Comparison of ENCODE assay signal across 8 cellular contexts in the genomic region with DNA sequence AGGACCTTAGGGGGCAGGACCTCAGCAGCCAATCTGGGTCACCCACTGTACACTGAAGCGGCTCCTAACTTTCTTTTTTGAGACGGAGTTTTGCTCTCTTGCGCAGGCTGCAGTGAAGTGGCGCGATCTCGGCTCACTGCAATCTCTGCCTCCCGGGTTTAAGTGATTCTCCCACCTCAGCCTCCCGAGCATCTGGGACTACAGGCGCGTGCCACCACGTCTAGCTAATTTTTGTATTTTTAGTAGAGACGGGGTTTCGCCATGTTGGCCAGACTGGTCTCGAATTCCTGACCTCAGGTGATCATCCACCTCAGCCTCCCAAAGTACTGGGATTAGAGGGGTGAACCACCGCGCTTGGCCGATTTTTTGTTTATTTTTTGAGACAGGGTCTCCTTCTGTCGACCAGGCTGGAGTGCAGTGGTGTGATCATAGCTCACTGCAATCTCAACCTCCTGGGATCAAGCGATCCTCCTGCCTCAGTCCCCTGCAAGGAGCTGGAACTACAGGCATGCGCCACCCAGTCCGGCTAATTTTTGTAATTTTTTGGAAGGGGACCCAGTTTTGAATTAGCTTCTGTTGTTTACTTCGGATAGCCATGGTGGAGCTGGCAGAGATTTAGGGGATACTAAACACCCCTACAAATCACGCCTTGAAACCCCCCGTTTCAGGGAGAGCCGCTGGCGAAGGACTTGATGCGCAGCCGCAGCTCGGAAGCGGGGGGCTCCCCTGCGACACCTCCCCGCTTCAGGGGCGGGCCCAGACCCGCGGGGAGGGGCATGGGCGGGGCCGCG. TPM values are rescaled to one million over a fixed set of nuclear protein-coding genes. Genes with fewer than 3 reads are reported as not detected.
DNase-seq lines count a peak whose midpoint lies in the region; ATAC-seq, FAIRE-seq and TF ChIP-seq lines count a peak whose summit lies in the region.

No MANE protein-coding gene starts in this region.

- dilution Hi-C loops in keratinocyte (cut with MboI; ENCODE audit: extremely low pct_ligation_motif_present, low sequenced_read_pairs) = no loop called here

- H3K27me3 ChIP-seq in adipocyte (replicated peaks; ENCODE audit: control insufficient read depth, insufficient read depth, low read length) (peaks cover 4% of the 10 kb centered on the region), keratinocyte (ENCODE audit: control insufficient read depth, extremely low read depth, insufficient read depth, low read length) (no peaks in the 10 kb centered on the region), thoracic aorta (replicated peaks; ENCODE audit: insufficient read depth) (no peaks in the 10 kb centered on the region)

- H3K4me3 ChIP-seq in adipocyte (ENCODE audit: low read length) (peak overlapping the region; percentile 99), keratinocyte (ENCODE audit: control insufficient read depth in 2 of 3, extremely low read depth in 1 of 3, insufficient read depth in 2 of 3, low read depth in 1 of 3, low read length in 3 of 3) (peak overlapping the region; percentile 94 to 97 (median 95)), thoracic aorta (peak overlapping the region; percentile 99)

- FAIRE-seq in keratinocyte (lab: Jason Lieb, UNC) = no peak

- peak overlapping the region; percentile 64 for H2AFZ ChIP-seq in keratinocyte (ENCODE audit: control insufficient read depth, low read length)

- H3K9me3 ChIP-seq in adipocyte (ENCODE audit: control insufficient read depth, low read length) (no peaks in the 10 kb centered on the region), keratinocyte (ENCODE audit: control insufficient read depth, low read depth, low read length) (no peaks in the 10 kb centered on the region), thoracic aorta (no peaks in the 10 kb centered on the region)

- H3K79me2 ChIP-seq in keratinocyte (ENCODE audit: control insufficient read depth, insufficient read depth, low read length) = peaks cover 35% of the 10 kb centered on the region

- H3K4me1 ChIP-seq in adipocyte (ENCODE audit: control insufficient read depth, insufficient read depth, low read length) (peaks cover 30% of the 10 kb centered on the region), keratinocyte (ENCODE audit: control insufficient read depth, extremely low read depth, insufficient read depth, low read length) (peaks cover 24% of the 10 kb centered on the region), thoracic aorta (ENCODE audit: control insufficient read depth in 1 of 2, low read depth in 2 of 2) (peaks cover 11 to 28% of the 10 kb centered on the region in 2 donors)

- no peak for TF ChIP-seq CTCF in keratinocyte (optimal IDR thresholded peaks at IDR 0.05 in 1 of 3, IDR thresholded peaks at IDR 0.05 in 1 of 3, conservative IDR thresholded peaks at IDR 0.05 in 1 of 3; ENCODE audit: extremely low read depth in 1 of 3, insufficient read depth in 2 of 3, low read length in 3 of 3)
- TF ChIP-seq CTCF in thoracic aorta (IDR thresholded peaks at IDR 0.05) = no peak

- peaks cover 1% of the 10 kb centered on the region for H3K36me3 ChIP-seq in adipocyte (ENCODE audit: control insufficient read depth, insufficient read depth, low read length, severe bottlenecking)
- peaks cover 4 to 14% of the 10 kb centered on the region in 2 experiments for H3K36me3 ChIP-seq in keratinocyte (ENCODE audit: control insufficient read depth in 2 of 2, extremely low read depth in 1 of 2, insufficient read depth in 2 of 2, low read length in 2 of 2)
- H3K36me3 ChIP-seq in thoracic aorta = peaks cover 2% of the 10 kb centered on the region

- DNase-seq in activated CD8-positive, alpha-beta memory T cell treated with anti-CD3 and anti-CD28 coated beads, Interleukin-2, amount 50 U/mL, for 4 hours = peak; percentile 93
- no peak for DNase-seq in activated CD8-positive, alpha-beta memory T cell treated with anti-CD3 and anti-CD28 coated beads, Interleukin-2, amount 50 U/mL, for 48 hours
- DNase-seq in adipocyte (ENCODE audit: low read depth) (no peak), keratinocyte (ENCODE audit: low read depth, low spot score) (no peak), thoracic aorta (ENCODE audit: low spot score) (no peak), mucosa of gallbladder (ENCODE audit: low spot score) (no peak), UCSD-AML1 (lab: John Stamatoyannopoulos, UW; ENCODE audit: unreplicated experiment) (no peak)

- ATAC-seq in thoracic aorta (ENCODE audit: insufficient number of reproducible peaks, low FRiP score, low read depth) (peak; percentile 32), HG03469 (IDR thresholded peaks at IDR 0.05; ENCODE audit: unreplicated experiment) (no peak)

- H3K4me2 ChIP-seq in keratinocyte (ENCODE audit: control insufficient read depth, extremely low read depth, insufficient read depth, low read depth, low read length) = peak overlapping the region; percentile 73

- no peaks in the 10 kb centered on the region for H3K9me1 ChIP-seq in keratinocyte (ENCODE audit: control insufficient read depth, extremely low read depth, insufficient read depth, low read length)

- H3K9ac ChIP-seq in adipocyte (ENCODE audit: low read length) (peak overlapping the region; percentile 100), keratinocyte (ENCODE audit: control insufficient read depth, extremely low read depth, insufficient read depth, low read length) (peak overlapping the region; percentile 99)

- H3K27ac ChIP-seq in keratinocyte (ENCODE audit: control insufficient read depth, insufficient read depth, low read length) = no peak overlapping the region
- H3K27ac ChIP-seq in thoracic aorta = peak overlapping the region; percentile 11 to 99

- H4K20me1 ChIP-seq in keratinocyte (ENCODE audit: control insufficient read depth, extremely low read depth, insufficient read depth, low read length) = peaks cover 19% of the 10 kb centered on the region

RNA-seq across cellular contexts. Expression of a gene that starts 1.5 kb away (rescaled TPM):
- 54.8 to 72.6 TPM (median 61.2 TPM) in 3 replicates for polyA plus RNA-seq in keratinocyte
- polyA plus RNA-seq in keratinocyte (2011; ENCODE audit: low read depth) = 60.4 TPM
- 36.0 and 49.3 TPM in 2 replicates for polyA plus RNA-seq in keratinocyte (2011; cell fraction: cytosol; rRNA removed)
- polyA plus RNA-seq in keratinocyte (2011; cell fraction: nucleus; rRNA removed) = 122 and 125 TPM in 2 replicates
- 56.1 and 59.3 TPM in 2 replicates for polyA plus RNA-seq in keratinocyte (2012; ENCODE audit: low replicate concordance)
- 78.1 to 258 TPM (median 94.6 TPM) in 3 replicates for polyA minus RNA-seq in keratinocyte
- polyA minus RNA-seq in keratinocyte (2011; cell fraction: cytosol; rRNA and poly(A)+ RNA removed) = 27.2 TPM
- polyA minus RNA-seq in keratinocyte (2011; cell fraction: nucleus; rRNA and poly(A)+ RNA removed) = 61.9 and 68.3 TPM in 2 replicates
- total RNA-seq in thoracic aorta (100 to 1,000 TPM; 114 to 156 TPM), mucosa of gallbladder (95.0 TPM)
